Comparison of ENCODE assay signal across 1 cellular context in the genomic region with DNA sequence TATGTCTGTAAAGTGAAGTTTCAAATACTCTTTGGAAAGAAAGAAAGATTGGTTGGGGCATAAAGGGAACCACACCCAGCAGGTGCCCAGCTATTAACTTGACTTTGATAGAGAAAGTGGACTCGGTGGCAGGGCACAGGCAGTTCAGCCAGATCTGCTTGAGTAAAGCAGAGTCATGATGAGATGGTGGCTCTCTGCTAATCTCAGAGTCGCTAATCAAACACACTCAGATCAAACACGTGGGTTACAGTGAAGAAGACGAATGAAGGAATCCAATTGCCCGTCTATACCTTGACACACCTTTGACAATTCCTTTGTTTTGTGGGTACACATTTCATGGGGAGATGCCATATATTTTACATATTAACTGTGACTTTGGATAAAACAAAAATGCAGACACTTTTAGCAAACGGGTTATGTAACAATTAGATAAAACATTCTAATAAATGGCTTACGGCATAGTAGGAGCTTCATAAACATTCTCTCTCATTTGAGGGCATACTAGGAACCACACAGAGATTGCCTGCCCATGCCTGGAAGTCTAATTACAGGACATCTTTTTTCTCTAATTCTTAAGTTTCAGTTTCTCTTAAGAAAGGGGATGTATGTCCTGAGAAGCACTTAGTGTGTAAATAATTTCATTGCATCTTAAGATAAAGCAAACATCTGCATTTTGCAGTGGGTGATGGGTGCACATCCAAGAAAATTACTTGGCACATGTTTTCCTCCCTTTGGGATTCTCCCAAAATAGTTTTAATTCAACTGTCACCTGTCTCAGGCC.
TF ChIP-seq lines count a peak whose summit lies in the region.

No MANE protein-coding gene starts in this region.

TF ChIP-seq in K562, 482 proteins besides CTCF, POLR2A, EP300 and RAD21 (continued from another document and continues in another):
- TF ChIP-seq GABPB1 (CRISPR knock-in tag; IDR thresholded peaks at IDR 0.05) = no peak
- TF ChIP-seq, protein P1, sequence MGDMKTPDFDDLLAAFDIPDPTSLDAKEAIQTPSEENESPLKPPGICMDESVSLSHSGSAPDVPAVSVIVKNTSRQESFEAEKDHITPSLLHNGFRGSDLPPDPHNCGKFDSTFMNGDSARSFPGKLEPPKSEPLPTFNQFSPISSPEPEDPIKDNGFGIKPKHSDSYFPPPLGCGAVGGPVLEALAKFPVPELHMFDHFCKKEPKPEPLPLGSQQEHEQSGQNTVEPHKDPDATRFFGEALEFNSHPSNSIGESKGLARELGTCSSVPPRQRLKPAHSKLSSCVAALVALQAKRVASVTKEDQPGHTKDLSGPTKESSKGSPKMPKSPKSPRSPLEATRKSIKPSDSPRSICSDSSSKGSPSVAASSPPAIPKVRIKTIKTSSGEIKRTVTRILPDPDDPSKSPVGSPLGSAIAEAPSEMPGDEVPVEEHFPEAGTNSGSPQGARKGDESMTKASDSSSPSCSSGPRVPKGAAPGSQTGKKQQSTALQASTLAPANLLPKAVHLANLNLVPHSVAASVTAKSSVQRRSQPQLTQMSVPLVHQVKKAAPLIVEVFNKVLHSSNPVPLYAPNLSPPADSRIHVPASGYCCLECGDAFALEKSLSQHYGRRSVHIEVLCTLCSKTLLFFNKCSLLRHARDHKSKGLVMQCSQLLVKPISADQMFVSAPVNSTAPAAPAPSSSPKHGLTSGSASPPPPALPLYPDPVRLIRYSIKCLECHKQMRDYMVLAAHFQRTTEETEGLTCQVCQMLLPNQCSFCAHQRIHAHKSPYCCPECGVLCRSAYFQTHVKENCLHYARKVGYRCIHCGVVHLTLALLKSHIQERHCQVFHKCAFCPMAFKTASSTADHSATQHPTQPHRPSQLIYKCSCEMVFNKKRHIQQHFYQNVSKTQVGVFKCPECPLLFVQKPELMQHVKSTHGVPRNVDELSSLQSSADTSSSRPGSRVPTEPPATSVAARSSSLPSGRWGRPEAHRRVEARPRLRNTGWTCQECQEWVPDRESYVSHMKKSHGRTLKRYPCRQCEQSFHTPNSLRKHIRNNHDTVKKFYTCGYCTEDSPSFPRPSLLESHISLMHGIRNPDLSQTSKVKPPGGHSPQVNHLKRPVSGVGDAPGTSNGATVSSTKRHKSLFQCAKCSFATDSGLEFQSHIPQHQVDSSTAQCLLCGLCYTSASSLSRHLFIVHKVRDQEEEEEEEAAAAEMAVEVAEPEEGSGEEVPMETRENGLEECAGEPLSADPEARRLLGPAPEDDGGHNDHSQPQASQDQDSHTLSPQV (IDR thresholded peaks at IDR 0.05) = peak; percentile 83
- TF ChIP-seq SRSF9 (IDR thresholded peaks at IDR 0.05; ENCODE audit: borderline replicate concordance, low read depth, low read length) = no peak
- no peak for TF ChIP-seq SRSF3 (IDR thresholded peaks at IDR 0.05; ENCODE audit: insufficient read depth, low read length)
- no peak for TF ChIP-seq ZNF75A (CRISPR knock-in tag; IDR thresholded peaks at IDR 0.05)
- TF ChIP-seq CTBP1 (IDR thresholded peaks at IDR 0.05; ENCODE audit: borderline replicate concordance) = no peak
- no peak for TF ChIP-seq ETV1 (tag; conservative IDR thresholded peaks at IDR 0.05; ENCODE audit: low read depth)
- TF ChIP-seq MAFF (IDR thresholded peaks at IDR 0.05; ENCODE audit: low read length) = peak; percentile 55; the same call in 1 of the 2 replicates
- no peak for TF ChIP-seq XRCC5 (IDR thresholded peaks at IDR 0.05; ENCODE audit: low read depth, low read length)
- TF ChIP-seq E2F8 (IDR thresholded peaks at IDR 0.05; ENCODE audit: low read depth, partially characterized antibody) = no peak
- TF ChIP-seq ZNF347 (CRISPR knock-in tag; IDR thresholded peaks at IDR 0.05; ENCODE audit: low read depth) = no peak
- peak; percentile 34; the same call in 1 of the 2 replicates for TF ChIP-seq TEAD4 (IDR thresholded peaks at IDR 0.05; ENCODE audit: low read length)
- TF ChIP-seq TEAD4 (CRISPR knock-in tag; IDR thresholded peaks at IDR 0.05; ENCODE audit: borderline replicate concordance) = no peak
- TF ChIP-seq ZNF79 (CRISPR knock-in tag; IDR thresholded peaks at IDR 0.05; ENCODE audit: low read depth) = no peak
- TF ChIP-seq, protein P2, sequence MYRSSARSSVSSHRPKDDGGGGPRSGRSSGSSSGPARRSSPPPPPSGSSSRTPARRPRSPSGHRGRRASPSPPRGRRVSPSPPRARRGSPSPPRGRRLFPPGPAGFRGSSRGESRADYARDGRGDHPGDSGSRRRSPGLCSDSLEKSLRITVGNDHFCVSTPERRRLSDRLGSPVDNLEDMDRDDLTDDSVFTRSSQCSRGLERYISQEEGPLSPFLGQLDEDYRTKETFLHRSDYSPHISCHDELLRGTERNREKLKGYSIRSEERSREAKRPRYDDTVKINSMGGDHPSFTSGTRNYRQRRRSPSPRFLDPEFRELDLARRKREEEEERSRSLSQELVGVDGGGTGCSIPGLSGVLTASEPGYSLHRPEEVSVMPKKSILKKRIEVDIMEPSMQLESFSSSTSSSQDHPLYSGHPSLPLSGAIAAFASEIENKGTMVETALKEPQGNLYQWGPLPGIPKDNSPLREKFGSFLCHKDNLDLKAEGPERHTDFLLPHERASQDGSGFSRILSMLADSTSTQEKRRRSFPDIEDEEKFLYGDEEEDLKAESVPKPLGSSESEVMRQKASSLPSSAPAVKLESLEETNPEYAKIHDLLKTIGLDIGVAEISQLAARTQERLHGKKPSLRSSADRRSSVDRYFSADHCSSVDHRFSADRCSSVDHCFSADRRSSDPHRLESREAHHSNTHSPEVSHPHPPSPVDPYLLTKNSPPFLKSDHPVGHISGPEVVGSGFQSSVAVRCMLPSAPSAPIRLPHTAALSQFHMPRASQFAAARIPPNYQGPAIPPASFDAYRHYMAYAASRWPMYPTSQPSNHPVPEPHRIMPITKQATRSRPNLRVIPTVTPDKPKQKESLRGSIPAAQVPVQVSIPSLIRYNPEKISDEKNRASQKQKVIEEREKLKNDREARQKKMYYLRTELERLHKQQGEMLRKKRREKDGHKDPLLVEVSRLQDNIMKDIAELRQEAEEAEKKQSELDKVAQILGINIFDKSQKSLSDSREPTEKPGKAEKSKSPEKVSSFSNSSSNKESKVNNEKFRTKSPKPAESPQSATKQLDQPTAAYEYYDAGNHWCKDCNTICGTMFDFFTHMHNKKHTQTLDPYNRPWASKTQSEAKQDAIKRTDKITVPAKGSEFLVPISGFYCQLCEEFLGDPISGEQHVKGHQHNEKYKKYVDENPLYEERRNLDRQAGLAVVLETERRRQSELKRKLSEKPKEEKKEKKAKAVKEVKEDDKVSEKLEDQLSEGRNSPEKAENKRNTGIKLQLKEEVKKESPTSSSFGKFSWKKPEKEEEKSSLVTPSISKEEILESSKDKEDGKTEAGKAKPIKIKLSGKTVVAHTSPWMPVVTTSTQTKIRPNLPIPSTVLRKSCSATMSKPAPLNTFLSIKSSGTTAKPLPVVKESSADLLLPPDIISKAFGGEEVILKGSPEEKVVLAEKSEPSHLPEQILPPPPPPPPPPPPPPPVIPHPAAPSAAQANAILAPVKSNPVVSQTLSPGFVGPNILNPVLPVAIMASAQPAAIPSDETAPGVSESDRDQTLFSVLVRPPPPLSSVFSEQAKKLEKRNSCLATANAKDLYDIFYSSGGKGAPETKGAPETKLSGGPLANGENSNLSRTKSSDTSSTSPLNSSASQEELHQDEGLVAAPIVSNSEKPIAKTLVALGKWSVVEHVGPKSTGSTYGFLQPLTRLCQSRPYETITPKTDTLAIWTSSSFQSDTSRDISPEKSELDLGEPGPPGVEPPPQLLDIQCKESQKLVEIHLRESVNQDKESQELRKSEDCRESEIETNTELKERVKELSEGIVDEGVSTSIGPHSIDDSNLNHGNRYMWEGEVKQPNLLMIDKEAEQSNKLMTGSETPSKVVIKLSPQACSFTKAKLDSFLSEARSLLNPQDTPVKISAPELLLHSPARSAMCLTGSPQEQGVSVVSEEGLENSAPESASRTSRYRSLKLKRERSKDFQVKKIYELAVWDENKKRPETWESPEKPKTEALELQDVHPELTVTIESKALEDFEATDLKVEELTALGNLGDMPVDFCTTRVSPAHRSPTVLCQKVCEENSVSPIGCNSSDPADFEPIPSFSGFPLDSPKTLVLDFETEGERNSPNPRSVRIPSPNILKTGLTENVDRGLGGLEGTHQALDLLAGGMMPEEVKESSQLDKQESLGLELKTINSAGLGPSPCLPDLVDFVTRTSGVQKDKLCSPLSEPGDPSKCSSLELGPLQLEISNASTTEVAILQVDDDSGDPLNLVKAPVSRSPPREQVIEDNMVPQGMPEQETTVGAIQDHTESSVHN (IDR thresholded peaks at IDR 0.05; ENCODE audit: borderline replicate concordance in 1 of 2, low read depth in 1 of 2) = 0 out of 4 replicates have a peak, but pooled peaks of 1 of the 2 experiments have one; percentile 38
- no peak for TF ChIP-seq ZNF232 (CRISPR knock-in tag; IDR thresholded peaks at IDR 0.05)
- TF ChIP-seq ZNF764 (CRISPR knock-in tag; IDR thresholded peaks at IDR 0.05; ENCODE audit: low read depth) = no peak
- no peak for TF ChIP-seq MITF (IDR thresholded peaks at IDR 0.05)
- TF ChIP-seq, protein P3, sequence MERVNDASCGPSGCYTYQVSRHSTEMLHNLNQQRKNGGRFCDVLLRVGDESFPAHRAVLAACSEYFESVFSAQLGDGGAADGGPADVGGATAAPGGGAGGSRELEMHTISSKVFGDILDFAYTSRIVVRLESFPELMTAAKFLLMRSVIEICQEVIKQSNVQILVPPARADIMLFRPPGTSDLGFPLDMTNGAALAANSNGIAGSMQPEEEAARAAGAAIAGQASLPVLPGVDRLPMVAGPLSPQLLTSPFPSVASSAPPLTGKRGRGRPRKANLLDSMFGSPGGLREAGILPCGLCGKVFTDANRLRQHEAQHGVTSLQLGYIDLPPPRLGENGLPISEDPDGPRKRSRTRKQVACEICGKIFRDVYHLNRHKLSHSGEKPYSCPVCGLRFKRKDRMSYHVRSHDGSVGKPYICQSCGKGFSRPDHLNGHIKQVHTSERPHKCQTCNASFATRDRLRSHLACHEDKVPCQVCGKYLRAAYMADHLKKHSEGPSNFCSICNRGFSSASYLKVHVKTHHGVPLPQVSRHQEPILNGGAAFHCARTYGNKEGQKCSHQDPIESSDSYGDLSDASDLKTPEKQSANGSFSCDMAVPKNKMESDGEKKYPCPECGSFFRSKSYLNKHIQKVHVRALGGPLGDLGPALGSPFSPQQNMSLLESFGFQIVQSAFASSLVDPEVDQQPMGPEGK (CRISPR knock-in tag; IDR thresholded peaks at IDR 0.05; ENCODE audit: borderline replicate concordance) = no peak
- no peak for TF ChIP-seq ZNF444 (CRISPR knock-in tag; IDR thresholded peaks at IDR 0.05)
- no peak for TF ChIP-seq ESRRA (IDR thresholded peaks at IDR 0.05; ENCODE audit: borderline replicate concordance, low read depth)
- TF ChIP-seq SIN3B (IDR thresholded peaks at IDR 0.05; ENCODE audit: low read depth) = no peak
- TF ChIP-seq ETV5 (CRISPR knock-in tag; IDR thresholded peaks at IDR 0.05; ENCODE audit: low read depth) = no peak
- no peak for TF ChIP-seq ZNF668 (CRISPR knock-in tag; IDR thresholded peaks at IDR 0.05)
- 0 out of 4 replicates have a peak, but pooled peaks of 1 of the 2 experiments have one; percentile 35 for TF ChIP-seq TRIM24 (IDR thresholded peaks at IDR 0.05)
- peak; percentile 57; the same call in 1 of the 2 replicates for TF ChIP-seq SMARCC2 (IDR thresholded peaks at IDR 0.05; ENCODE audit: low read depth)
- no peak for TF ChIP-seq ZNF12 (CRISPR knock-in tag; IDR thresholded peaks at IDR 0.05)
- no peak for TF ChIP-seq CC2D1A (IDR thresholded peaks at IDR 0.05)
- TF ChIP-seq PBX2 (CRISPR knock-in tag; IDR thresholded peaks at IDR 0.05; ENCODE audit: low read depth) = no peak
- TF ChIP-seq PBX2 (tag; conservative IDR thresholded peaks at IDR 0.05; ENCODE audit: low read depth) = 0 out of 2 replicates have a peak, but pooled peaks have one; percentile 20
